3 cellular contexts compared by ENCODE assay signal in genomic region chr2:126990200-126990599, GRCh38.
TF ChIP-seq lines count a peak whose summit lies in the region.

No MANE protein-coding gene starts in this region.

TF ChIP-seq in K562, 482 proteins besides CTCF, POLR2A, EP300 and RAD21 (continued from another document):
- TF ChIP-seq ATF3 (IDR thresholded peaks at IDR 0.05): peak; percentile 19; the same call in 1 of the 2 replicates
- TF ChIP-seq ATF3 (CRISPR knock-in tag; conservative IDR thresholded peaks at IDR 0.05): no peak
- TF ChIP-seq MCM7 (IDR thresholded peaks at IDR 0.05): no peak

TF ChIP-seq in HepG2, 621 proteins besides CTCF, POLR2A, EP300 and RAD21 (continued from another document and continues in another):
- TF ChIP-seq MTF2 (CRISPR knock-in tag; IDR thresholded peaks at IDR 0.05; ENCODE audit: borderline replicate concordance) (0 out of 2 replicates have a peak, but pooled peaks have one; percentile 48), SKIL (CRISPR knock-in tag; IDR thresholded peaks at IDR 0.05; ENCODE audit: borderline replicate concordance) (no peak), ZNF691 (CRISPR knock-in tag; IDR thresholded peaks at IDR 0.05; ENCODE audit: borderline replicate concordance, low read depth) (0 out of 2 replicates have a peak, but pooled peaks have one; percentile 41), CC2D1A (CRISPR knock-in tag; IDR thresholded peaks at IDR 0.05) (no peak), ZNF335 (CRISPR knock-in tag; IDR thresholded peaks at IDR 0.05) (no peak), ZNF274 (CRISPR knock-in tag; IDR thresholded peaks at IDR 0.05) (peak; percentile 79; the same call in 1 of the 2 replicates), ZNF430 (CRISPR knock-in tag; IDR thresholded peaks at IDR 0.05) (no peak), SP140L (CRISPR knock-in tag; IDR thresholded peaks at IDR 0.05; ENCODE audit: borderline replicate concordance) (no peak), ZNF136 (CRISPR knock-in tag; IDR thresholded peaks at IDR 0.05; ENCODE audit: low read depth) (peak; percentile 90; the same call in 1 of the 2 replicates), ZNF598 (CRISPR knock-in tag; IDR thresholded peaks at IDR 0.05; ENCODE audit: borderline replicate concordance) (peak; percentile 94), SNAI1 (CRISPR knock-in tag; IDR thresholded peaks at IDR 0.05; ENCODE audit: borderline replicate concordance) (no peak), ATF7-NPFF (CRISPR knock-in tag; IDR thresholded peaks at IDR 0.05; ENCODE audit: low read depth) (no peak), PHB2 (IDR thresholded peaks at IDR 0.05; ENCODE audit: partially characterized antibody) (no peak), THAP9 (CRISPR knock-in tag; IDR thresholded peaks at IDR 0.05; ENCODE audit: borderline replicate concordance) (no peak), ZNF33B (CRISPR knock-in tag; IDR thresholded peaks at IDR 0.05) (0 out of 2 replicates have a peak, but pooled peaks have one; percentile 88), FUBP1 (CRISPR knock-in tag; IDR thresholded peaks at IDR 0.05; ENCODE audit: borderline replicate concordance) (peak; percentile 90; the same call in 1 of the 2 replicates), ZNF784 (CRISPR knock-in tag; IDR thresholded peaks at IDR 0.05; ENCODE audit: borderline replicate concordance) (0 out of 2 replicates have a peak, but pooled peaks have one; percentile 52), ZMAT3 (CRISPR knock-in tag; conservative IDR thresholded peaks at IDR 0.05) (peak; percentile 76; the same call in 1 of the 2 replicates), ZNF564 (CRISPR knock-in tag; IDR thresholded peaks at IDR 0.05) (peak; percentile 35; the same call in 1 of the 2 replicates)

TF ChIP-seq in HEK293T, 16 proteins besides CTCF, POLR2A, EP300 and RAD21 (continued from another document):
- TF ChIP-seq CTBP1 (IDR thresholded peaks at IDR 0.05; ENCODE audit: borderline replicate concordance) (no peak), PKNOX1 (IDR thresholded peaks at IDR 0.05) (no peak), LEF1 (IDR thresholded peaks at IDR 0.05; ENCODE audit: borderline replicate concordance) (no peak), FOXK2 (IDR thresholded peaks at IDR 0.05) (no peak)
